ENCODE assay signal across 1 cellular context in the genomic region with DNA sequence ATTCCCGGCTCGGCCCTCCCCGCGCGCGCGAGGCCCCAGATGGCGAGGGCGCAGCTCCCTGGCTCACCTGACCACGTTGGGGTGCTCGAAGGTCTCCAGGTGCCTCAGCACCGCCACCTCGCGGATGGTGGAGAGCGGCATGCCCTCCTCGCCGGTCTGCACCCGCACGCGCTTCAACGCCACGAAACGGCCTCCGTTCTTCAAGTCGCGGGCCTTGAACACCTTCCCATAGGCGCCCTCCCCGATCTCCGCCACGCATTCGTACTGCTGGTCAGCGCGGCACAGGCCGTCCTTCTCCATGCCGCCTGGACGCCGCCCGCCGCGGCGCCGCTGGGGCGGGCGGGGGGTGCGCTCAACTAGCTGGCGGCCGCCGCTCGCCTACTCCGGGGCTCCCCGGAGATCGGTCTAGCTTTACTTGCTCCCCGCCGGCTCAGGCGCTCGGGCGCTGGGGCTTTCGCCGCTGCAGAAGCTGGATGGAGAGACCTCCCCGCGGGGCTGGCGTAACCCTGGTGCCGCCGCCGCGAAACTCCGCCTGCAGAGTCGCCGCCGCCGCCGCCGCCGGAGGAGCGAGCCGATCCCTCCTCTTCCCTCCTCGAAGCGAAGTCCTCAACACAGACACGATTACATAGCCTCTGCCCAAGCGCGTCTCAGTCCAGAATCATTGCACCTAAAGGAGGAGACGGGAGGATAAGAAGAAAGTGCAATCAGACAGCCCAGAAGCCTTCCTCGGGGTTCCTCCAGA.
TF ChIP-seq lines count a peak whose summit lies in the region.

No MANE protein-coding gene starts in this region.

TF ChIP-seq in HepG2, 621 proteins besides CTCF, POLR2A, EP300 and RAD21 (continued from another document and continues in another):
- TF ChIP-seq SOX13 (IDR thresholded peaks at IDR 0.05) (no peak), SOX13 (CRISPR knock-in tag; conservative IDR thresholded peaks at IDR 0.05 in 1 of 2, IDR thresholded peaks at IDR 0.05 in 1 of 2) (peak in 1 of 2 experiments; percentile 50; a peak in 1 of 4 replicates), NFATC3 (CRISPR knock-in tag; IDR thresholded peaks at IDR 0.05) (no peak), NFKB2 (CRISPR knock-in tag; IDR thresholded peaks at IDR 0.05; ENCODE audit: borderline replicate concordance) (peak; percentile 91; the same call in 1 of the 2 replicates), SOX6 (IDR thresholded peaks at IDR 0.05) (no peak), SOX6 (CRISPR knock-in tag; IDR thresholded peaks at IDR 0.05) (peak; percentile 67), RFX5 (IDR thresholded peaks at IDR 0.05; ENCODE audit: low read depth, low read length) (no peak), ZNF629 (CRISPR knock-in tag; conservative IDR thresholded peaks at IDR 0.05) (no peak), ZNF382 (CRISPR knock-in tag; IDR thresholded peaks at IDR 0.05; ENCODE audit: borderline replicate concordance) (no peak), ZSCAN22 (CRISPR knock-in tag; IDR thresholded peaks at IDR 0.05) (no peak), ZNF788 (CRISPR knock-in tag; IDR thresholded peaks at IDR 0.05; ENCODE audit: borderline replicate concordance) (0 out of 2 replicates have a peak, but pooled peaks have one; percentile 53), PHF8 (CRISPR knock-in tag; IDR thresholded peaks at IDR 0.05) (peak; percentile 43; the same call in 1 of the 2 replicates), ZBTB43 (CRISPR knock-in tag; conservative IDR thresholded peaks at IDR 0.05) (peak; percentile 90), MYPOP (CRISPR knock-in tag; IDR thresholded peaks at IDR 0.05) (no peak), REPIN1 (CRISPR knock-in tag; IDR thresholded peaks at IDR 0.05; ENCODE audit: borderline replicate concordance, low read depth) (peak; percentile 62), SNAI1 (CRISPR knock-in tag; IDR thresholded peaks at IDR 0.05; ENCODE audit: borderline replicate concordance) (peak; percentile 92; the same call in 1 of the 2 replicates), ZNF12 (CRISPR knock-in tag; IDR thresholded peaks at IDR 0.05) (0 out of 2 replicates have a peak, but pooled peaks have one; percentile 43), TGIF2 (CRISPR knock-in tag; IDR thresholded peaks at IDR 0.05) (peak; percentile 67; the same call in 1 of the 2 replicates), CHD4 (IDR thresholded peaks at IDR 0.05; ENCODE audit: borderline replicate concordance, low read length) (no peak), NCOR1 (IDR thresholded peaks at IDR 0.05; ENCODE audit: borderline replicate concordance, low read length) (no peak), SMC3 (IDR thresholded peaks at IDR 0.05; ENCODE audit: low read length) (peak; percentile 36; the same call in 1 of the 2 replicates), NKX3-1 (CRISPR knock-in tag; IDR thresholded peaks at IDR 0.05) (peak; percentile 52; the same call in 1 of the 2 replicates), HMGA1 (CRISPR knock-in tag; conservative IDR thresholded peaks at IDR 0.05) (no peak), ZNF142 (CRISPR knock-in tag; IDR thresholded peaks at IDR 0.05) (peak; percentile 53), ZNF616 (CRISPR knock-in tag; IDR thresholded peaks at IDR 0.05; ENCODE audit: low read depth) (no peak), ZNF496 (CRISPR knock-in tag; IDR thresholded peaks at IDR 0.05; ENCODE audit: insufficient replicate concordance) (no peak), MIER3 (CRISPR knock-in tag; IDR thresholded peaks at IDR 0.05; ENCODE audit: borderline replicate concordance) (peak; percentile 43; the same call in 1 of the 2 replicates), HOXA7 (CRISPR knock-in tag; IDR thresholded peaks at IDR 0.05) (no peak), PRMT3 (CRISPR knock-in tag; IDR thresholded peaks at IDR 0.05; ENCODE audit: borderline replicate concordance, low read depth) (peak; percentile 60; the same call in 1 of the 2 replicates), JUND (CRISPR knock-in tag; IDR thresholded peaks at IDR 0.05) (0 out of 2 replicates have a peak, but pooled peaks have one; percentile 7), ZFAT (CRISPR knock-in tag; conservative IDR thresholded peaks at IDR 0.05) (0 out of 2 replicates have a peak, but pooled peaks have one; percentile 44), TEAD3 (CRISPR knock-in tag; optimal IDR thresholded peaks at IDR 0.05; ENCODE audit: borderline replicate concordance) (no peak), ZNF446 (CRISPR knock-in tag; IDR thresholded peaks at IDR 0.05) (peak; percentile 55; the same call in 1 of the 2 replicates), ZBTB8A (CRISPR knock-in tag; IDR thresholded peaks at IDR 0.05; ENCODE audit: borderline replicate concordance, low read depth) (no peak), ZNF589 (CRISPR knock-in tag; conservative IDR thresholded peaks at IDR 0.05) (0 out of 2 replicates have a peak, but pooled peaks have one; percentile 42), ZNF101 (CRISPR knock-in tag; IDR thresholded peaks at IDR 0.05; ENCODE audit: borderline replicate concordance, low read depth) (no peak), ZNF572 (CRISPR knock-in tag; IDR thresholded peaks at IDR 0.05) (no peak), ZNF800 (CRISPR knock-in tag; IDR thresholded peaks at IDR 0.05) (peak; percentile 77; the same call in 1 of the 2 replicates), ZNF781 (CRISPR knock-in tag; IDR thresholded peaks at IDR 0.05; ENCODE audit: borderline replicate concordance, not compliant biosample characterization) (no peak), NFYC (CRISPR knock-in tag; IDR thresholded peaks at IDR 0.05) (peak; percentile 25; the same call in 1 of the 2 replicates), MLLT10 (CRISPR knock-in tag; IDR thresholded peaks at IDR 0.05) (no peak), ZFP90 (CRISPR knock-in tag; IDR thresholded peaks at IDR 0.05; ENCODE audit: borderline replicate concordance) (no peak; the same call in 1 of the 2 replicates), ZFX (CRISPR knock-in tag; IDR thresholded peaks at IDR 0.05; ENCODE audit: low read depth) (peak; percentile 80)
- TF ChIP-seq, protein P1, sequence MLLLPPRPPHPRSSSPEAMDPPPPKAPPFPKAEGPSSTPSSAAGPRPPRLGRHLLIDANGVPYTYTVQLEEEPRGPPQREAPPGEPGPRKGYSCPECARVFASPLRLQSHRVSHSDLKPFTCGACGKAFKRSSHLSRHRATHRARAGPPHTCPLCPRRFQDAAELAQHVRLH (CRISPR knock-in tag; IDR thresholded peaks at IDR 0.05; ENCODE audit: borderline replicate concordance, low read depth), result peak; percentile 77
- TF ChIP-seq, protein P2, sequence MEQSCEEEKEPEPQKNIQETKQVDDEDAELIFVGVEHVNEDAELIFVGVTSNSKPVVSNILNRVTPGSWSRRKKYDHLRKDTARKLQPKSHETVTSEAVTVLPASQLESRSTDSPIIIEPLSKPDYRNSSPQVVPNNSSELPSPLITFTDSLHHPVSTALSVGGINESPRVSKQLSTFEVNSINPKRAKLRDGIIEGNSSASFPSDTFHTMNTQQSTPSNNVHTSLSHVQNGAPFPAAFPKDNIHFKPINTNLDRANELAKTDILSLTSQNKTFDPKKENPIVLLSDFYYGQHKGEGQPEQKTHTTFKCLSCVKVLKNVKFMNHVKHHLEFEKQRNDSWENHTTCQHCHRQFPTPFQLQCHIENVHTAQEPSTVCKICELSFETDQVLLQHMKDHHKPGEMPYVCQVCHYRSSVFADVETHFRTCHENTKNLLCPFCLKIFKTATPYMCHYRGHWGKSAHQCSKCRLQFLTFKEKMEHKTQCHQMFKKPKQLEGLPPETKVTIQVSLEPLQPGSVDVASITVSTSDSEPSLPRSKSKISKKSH (CRISPR knock-in tag; IDR thresholded peaks at IDR 0.05; ENCODE audit: borderline replicate concordance), result no peak
- TF ChIP-seq, protein P3, sequence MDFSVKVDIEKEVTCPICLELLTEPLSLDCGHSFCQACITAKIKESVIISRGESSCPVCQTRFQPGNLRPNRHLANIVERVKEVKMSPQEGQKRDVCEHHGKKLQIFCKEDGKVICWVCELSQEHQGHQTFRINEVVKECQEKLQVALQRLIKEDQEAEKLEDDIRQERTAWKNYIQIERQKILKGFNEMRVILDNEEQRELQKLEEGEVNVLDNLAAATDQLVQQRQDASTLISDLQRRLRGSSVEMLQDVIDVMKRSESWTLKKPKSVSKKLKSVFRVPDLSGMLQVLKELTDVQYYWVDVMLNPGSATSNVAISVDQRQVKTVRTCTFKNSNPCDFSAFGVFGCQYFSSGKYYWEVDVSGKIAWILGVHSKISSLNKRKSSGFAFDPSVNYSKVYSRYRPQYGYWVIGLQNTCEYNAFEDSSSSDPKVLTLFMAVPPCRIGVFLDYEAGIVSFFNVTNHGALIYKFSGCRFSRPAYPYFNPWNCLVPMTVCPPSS (IDR thresholded peaks at IDR 0.05), result no peak
- TF ChIP-seq, protein P4, sequence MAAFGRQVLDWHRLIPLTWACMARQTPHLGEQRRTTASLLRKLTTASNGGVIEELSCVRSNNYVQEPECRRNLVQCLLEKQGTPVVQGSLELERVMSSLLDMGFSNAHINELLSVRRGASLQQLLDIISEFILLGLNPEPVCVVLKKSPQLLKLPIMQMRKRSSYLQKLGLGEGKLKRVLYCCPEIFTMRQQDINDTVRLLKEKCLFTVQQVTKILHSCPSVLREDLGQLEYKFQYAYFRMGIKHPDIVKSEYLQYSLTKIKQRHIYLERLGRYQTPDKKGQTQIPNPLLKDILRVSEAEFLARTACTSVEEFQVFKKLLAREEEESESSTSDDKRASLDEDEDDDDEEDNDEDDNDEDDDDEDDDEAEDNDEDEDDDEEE (CRISPR knock-in tag; IDR thresholded peaks at IDR 0.05), result peak; percentile 72; the same call in 1 of the 2 replicates
- TF ChIP-seq, protein P5, sequence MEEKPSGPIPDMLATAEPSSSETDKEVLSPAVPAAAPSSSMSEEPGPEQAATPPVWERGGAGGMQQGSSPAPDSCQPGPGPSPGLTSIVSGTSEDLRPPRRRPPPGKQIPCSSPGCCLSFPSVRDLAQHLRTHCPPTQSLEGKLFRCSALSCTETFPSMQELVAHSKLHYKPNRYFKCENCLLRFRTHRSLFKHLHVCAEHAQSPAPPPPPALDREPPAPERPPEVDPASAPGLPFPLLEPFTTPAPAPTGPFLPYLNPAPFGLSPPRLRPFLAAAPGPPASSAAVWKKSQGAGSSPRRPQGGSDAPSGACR (CRISPR knock-in tag; IDR thresholded peaks at IDR 0.05), result no peak
